21 cellular contexts compared by ENCODE assay signal in the genomic region with DNA sequence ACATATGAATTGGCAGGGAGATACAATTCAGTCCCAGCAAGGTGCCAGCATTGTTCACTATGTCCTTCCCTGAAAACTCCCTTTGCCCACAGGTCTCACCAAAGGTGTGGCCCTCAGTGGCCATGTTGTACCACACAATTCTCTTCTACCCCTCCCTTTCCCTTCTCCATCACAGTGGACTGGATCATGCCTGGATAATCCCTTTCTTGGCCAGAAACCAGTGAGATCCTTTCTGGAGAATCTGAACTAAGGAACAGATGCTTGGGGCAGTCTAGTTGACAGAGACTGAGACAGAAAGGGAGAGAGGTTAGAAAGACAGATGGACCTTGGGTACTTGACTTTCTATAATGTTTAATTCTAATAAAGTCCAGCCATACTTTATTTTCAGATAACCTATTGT.
"Had no signal": no experiment of that assay in that cellular context is flagged by ENCODE, and none has a peak within 500 bp of the region (broad histone marks: within the 10 kb centered on the region; RNA-seq: fewer than 3 reads in every experiment).

No MANE protein-coding gene starts in this region.

- H3K9me3 ChIP-seq: adrenal gland, ascending aorta, esophagus muscularis mucosa, left ventricle myocardium inferior, ovary, prostate gland, right atrium auricular region, uterus had no signal

- DNase-seq: activated CD4-positive, alpha-beta T cell treated with anti-CD3 and anti-CD28 coated beads for 1 hour; activated CD4-positive, alpha-beta T cell treated with anti-CD3 and anti-CD28 coated beads, Interleukin-2, amount 50 U/mL, for 1 hour; activated CD8-positive, alpha-beta T cell treated with anti-CD3 and anti-CD28 coated beads, Interleukin-2, amount 10 ng/mL, durations not matched to agents 7 days and 5 days; activated T-cell treated with anti-CD3 and anti-CD28 coated beads, Interleukin-2, amount 50 U/mL, for 24 hours; brain microvascular endothelial cell; dorsolateral prefrontal cortex; glutamatergic neuron; immature natural killer cell; left ventricle myocardium inferior; ovary; stimulated activated CD4-positive, alpha-beta T cell treated with anti-CD3 and anti-CD28 coated beads, Interleukin-4, amount 100 ng/mL, for 24 hours; stimulated activated naive CD8-positive, alpha-beta T cell treated with anti-CD3 and anti-CD28 coated beads, Interleukin-15, Interleukin-2, amounts not matched to agents 100 U/mL and 50 U/mL, for 24 hours; trophoblast cell; uterus had no signal

- ATAC-seq: activated CD8-positive, alpha-beta T cell treated with anti-CD3 and anti-CD28 coated beads, Interleukin-2, amount 10 ng/mL, durations not matched to agents 7 days and 5 days; activated T-helper 17 cell treated with anti-CD3 and anti-CD28 coated beads, Interleukin-2, amount 50 U/mL, for 72 hours; stimulated activated naive CD8-positive, alpha-beta T cell treated with anti-CD3 and anti-CD28 coated beads, Interleukin-15, Interleukin-2, amounts not matched to agents 100 U/mL and 50 U/mL, for 24 hours had no signal

- H3K27ac ChIP-seq: adrenal gland, ascending aorta, brain microvascular endothelial cell, dorsolateral prefrontal cortex, esophagus muscularis mucosa, left ventricle myocardium inferior, ovary, prostate gland, right atrium auricular region, uterus had no signal

- H3K4me3 ChIP-seq: adrenal gland, ascending aorta, dorsolateral prefrontal cortex, esophagus muscularis mucosa, hepatocyte, left ventricle myocardium inferior, ovary, prostate gland, right atrium auricular region, uterus had no signal

- H3K27me3 ChIP-seq: adrenal gland, ascending aorta, brain microvascular endothelial cell, dorsolateral prefrontal cortex, esophagus muscularis mucosa, hepatocyte, ovary, right atrium auricular region, uterus had no signal

- H3K4me1 ChIP-seq: adrenal gland, ascending aorta, prostate gland, right atrium auricular region, uterus had no signal

- H3K36me3 ChIP-seq: adrenal gland, ascending aorta, esophagus muscularis mucosa, ovary, prostate gland, right atrium auricular region, uterus had no signal
